In the genomic region with DNA sequence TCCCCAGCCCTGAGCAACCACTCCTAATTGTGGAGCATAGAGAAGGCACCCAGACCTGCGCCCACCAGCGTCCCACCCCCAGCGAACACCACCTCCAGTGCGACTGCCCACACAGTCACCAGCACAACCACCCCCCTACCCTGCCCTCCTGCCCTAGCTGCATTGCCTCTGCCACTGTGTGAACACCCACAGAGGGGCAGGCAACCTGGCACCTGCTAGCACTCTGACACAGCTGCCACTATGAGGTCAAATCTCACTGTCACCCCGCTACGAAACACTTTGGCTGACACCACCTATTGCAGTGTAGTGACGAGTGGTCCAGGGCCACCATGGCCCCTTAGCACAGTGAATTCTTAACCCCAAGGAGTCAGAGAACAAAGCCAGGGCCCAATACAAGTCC, we compare ENCODE assay signal across 24 cellular contexts.
"Had no signal": no experiment of that assay in that cellular context is flagged by ENCODE, and none has a peak within 500 bp of the region (broad histone marks: within the 10 kb centered on the region; RNA-seq: fewer than 3 reads in every experiment).

No MANE protein-coding gene starts in this region.

- H3K4me1 ChIP-seq: SJSA1 had no signal

- H3K27ac Mint-ChIP-seq: activated naive CD8-positive, alpha-beta T cell; brain; T-helper 2 cell treated with Interferon-gamma antibody and Interleukin-4, amounts not matched to agents 5 μg/mL and 100 μg/mL, for 36 hours had no signal

- H3K4me3 Mint-ChIP-seq: activated naive CD8-positive, alpha-beta T cell; brain; central memory CD8-positive, alpha-beta T cell; T-helper 2 cell treated with Interferon-gamma antibody and Interleukin-4, amounts not matched to agents 5 μg/mL and 100 μg/mL, for 36 hours had no signal

- H3K36me3 Mint-ChIP-seq: activated naive CD8-positive, alpha-beta T cell; brain had no signal

- ATAC-seq: activated CD4-positive, CD25-positive, alpha-beta regulatory T cell treated with anti-CD3 and anti-CD28 coated beads, Interleukin-2, amount 50 U/mL, for 24 hours; PC-3; SK-N-SH treated with all-trans-retinoic acid at 6 μM for 48 hours had no signal

- H3K4me1 Mint-ChIP-seq: brain had no signal

- H3K9me3 ChIP-seq: SJSA1 had no signal

- H3K27me3 ChIP-seq: SJSA1 had no signal

- H3K9me3 Mint-ChIP-seq: central memory CD8-positive, alpha-beta T cell had no signal

- FAIRE-seq: astrocyte, RCC 7860 had no signal

- H3K4me3 ChIP-seq: SJSA1 had no signal

- H3K27me3 Mint-ChIP-seq: central memory CD8-positive, alpha-beta T cell had no signal

- H3K36me3 ChIP-seq: SJSA1 had no signal

- DNase-seq: activated CD4-positive, alpha-beta T cell treated with anti-CD3 and anti-CD28 coated beads for 4 hours; activated CD4-positive, alpha-beta T cell treated with anti-CD3 and anti-CD28 coated beads, Interleukin-2, amount 50 U/mL, for 48 hours; activated effector memory CD4-positive, alpha-beta T cell treated with Interleukin-2 at 50 U/mL for 16 hours; activated naive CD4-positive, alpha-beta T cell treated with Interleukin-2 at 50 U/mL for 16 hours; amygdala; NCI-H1048; NCI-H2029; NCI-H2107; NCI-H2171 treated with DMSO at 0.1 percent for 48 hours; NCI-H226; NCI-H526 treated with DMSO at 0.1 percent for 48 hours; NCI-H82; PC-3; SHP77; SW 1271 had no signal

- H3K27ac ChIP-seq: SJSA1 had no signal
